In genomic region chr11:72700026-72700610, GRCh38 we compare ENCODE assay signal across 15 cellular contexts. TPM values are rescaled to one million over a fixed set of nuclear protein-coding genes. Genes with fewer than 3 reads are reported as not detected.
A peak's percentile ranks its signal among the peaks of the same experiment; 100 is the strongest.
DNase-seq lines count a peak whose midpoint lies in the region; ATAC-seq, FAIRE-seq and TF ChIP-seq lines count a peak whose summit lies in the region.
"Had no signal": no experiment of that assay in that cellular context is flagged by ENCODE, and none has a peak within 500 bp of the region (broad histone marks: within the 10 kb centered on the region; RNA-seq: fewer than 3 reads in every experiment).

No MANE protein-coding gene starts in this region.

- TF ChIP-seq CTCF in WTC11 (IDR thresholded peaks at IDR 0.05) (no peak), foreskin fibroblast (IDR thresholded peaks at IDR 0.05; ENCODE audit: low read depth, low read length) (no peak), D721Med (IDR thresholded peaks at IDR 0.05; ENCODE audit: insufficient read depth, missing control alignments) (no peak), smooth muscle cell (IDR thresholded peaks at IDR 0.05; ENCODE audit: borderline replicate concordance, insufficient read depth, poor library complexity, severe bottlenecking) (no peak)

- no peaks in the 10 kb centered on the region for H3K36me3 ChIP-seq in smooth muscle cell (ENCODE audit: low read depth)

- DNase-seq in 8988T (peak; percentile 81), GM04503 (ENCODE audit: low read depth) (peak; percentile 37), WTC11 (ENCODE audit: low spot score) (no peak), foreskin fibroblast (peak; percentile 51 to 75), D721Med (ENCODE audit: insufficient read length, low spot score) (no peak), GDM1 (lab: John Stamatoyannopoulos, UW) (no peak), smooth muscle cell (lab: John Stamatoyannopoulos, UW; ENCODE audit: unreplicated experiment) (no peak)
- DNase-seq in activated CD8-positive, alpha-beta memory T cell treated with anti-CD3 and anti-CD28 coated beads, Interleukin-2, amount 10 ng/mL, durations not matched to agents 7 days and 5 days = no peak
- DNase-seq: activated CD8-positive, alpha-beta memory T cell treated with anti-CD3 and anti-CD28 coated beads for 24 hours; NCI-H146; T-helper 1 cell; upper lobe of right lung had no signal

- H3K9ac ChIP-seq in smooth muscle cell (ENCODE audit: low read depth) = no peak overlapping the region

- H3K27me3 Mint-ChIP-seq in WTC11 (ENCODE audit: low read depth) = no peaks in the 10 kb centered on the region
- no peaks in the 10 kb centered on the region for H3K27me3 Mint-ChIP-seq in activated CD8-positive, alpha-beta memory T cell treated with anti-CD3 and anti-CD28 coated beads, Interleukin-2, amount 10 ng/mL, durations not matched to agents 7 days and 5 days

- ATAC-seq in WTC11 = no peak
- no peak for ATAC-seq in activated CD8-positive, alpha-beta memory T cell treated with anti-CD3 and anti-CD28 coated beads, Interleukin-2, amount 10 ng/mL, durations not matched to agents 7 days and 5 days
- ATAC-seq: upper lobe of right lung had no signal

- POLR2A ChIA-PET in WTC11 (lab: Charles Lee) = no interaction called here

- H2AFZ ChIP-seq in smooth muscle cell (ENCODE audit: low read depth) = no peak overlapping the region

- peaks cover 34% of the 10 kb centered on the region for H4K20me1 ChIP-seq in smooth muscle cell (ENCODE audit: low read depth)

- peaks cover 22% of the 10 kb centered on the region for H3K36me3 Mint-ChIP-seq in WTC11
- H3K36me3 Mint-ChIP-seq in activated CD8-positive, alpha-beta memory T cell treated with anti-CD3 and anti-CD28 coated beads, Interleukin-2, amount 10 ng/mL, durations not matched to agents 7 days and 5 days = peaks cover 8% of the 10 kb centered on the region

- H3K4me2 ChIP-seq in smooth muscle cell = no peak overlapping the region

- CTCF ChIA-PET in WTC11 (lab: Charles Lee) = interaction anchor here (0.6 to 1.0 kb wide), 2 partner anchors 25 to 100 kb away, joined by 3 to 4 read pairs; no protein-coding TSS in a partner anchor
- CTCF ChIA-PET in activated CD8-positive, alpha-beta memory T cell treated with anti-CD3 and anti-CD28 coated beads, Interleukin-2, amount 10 ng/mL, durations not matched to agents 7 days and 5 days (lab: Charles Lee) = interaction anchor here (1.7 kb wide), 1 partner anchor 16 kb away, joined by 8 read pairs; no protein-coding TSS in a partner anchor

- H3F3A ChIP-seq in smooth muscle cell (ENCODE audit: low read depth) = no peaks in the 10 kb centered on the region

- H3K27me3 ChIP-seq in smooth muscle cell (ENCODE audit: low read depth) = no peaks in the 10 kb centered on the region
- H3K27me3 ChIP-seq: ascending aorta, upper lobe of right lung had no signal

- H3K27ac Mint-ChIP-seq in WTC11 = peak overlapping the region; percentile 65
- H3K27ac Mint-ChIP-seq in activated CD8-positive, alpha-beta memory T cell treated with anti-CD3 and anti-CD28 coated beads, Interleukin-2, amount 10 ng/mL, durations not matched to agents 7 days and 5 days = no peak overlapping the region

- H3K4me3 Mint-ChIP-seq in WTC11 = no peak overlapping the region
- no peak overlapping the region for H3K4me3 Mint-ChIP-seq in activated CD8-positive, alpha-beta memory T cell treated with anti-CD3 and anti-CD28 coated beads, Interleukin-2, amount 10 ng/mL, durations not matched to agents 7 days and 5 days

- H3K4me1 Mint-ChIP-seq in WTC11 = peaks cover 12% of the 10 kb centered on the region
- no peaks in the 10 kb centered on the region for H3K4me1 Mint-ChIP-seq in activated CD8-positive, alpha-beta memory T cell treated with anti-CD3 and anti-CD28 coated beads, Interleukin-2, amount 10 ng/mL, durations not matched to agents 7 days and 5 days

- no peaks in the 10 kb centered on the region for H3K79me2 ChIP-seq in smooth muscle cell (ENCODE audit: low read depth)

- no peak overlapping the region for H3K27ac ChIP-seq in smooth muscle cell (ENCODE audit: low read depth)
- H3K27ac ChIP-seq: ascending aorta, upper lobe of right lung had no signal

- no peak overlapping the region for H3K4me3 ChIP-seq in foreskin fibroblast (ENCODE audit: low read depth in 1 of 2, low read length in 2 of 2)
- H3K4me3 ChIP-seq in smooth muscle cell = no peak overlapping the region
- H3K4me3 ChIP-seq: ascending aorta, skin epidermis, upper lobe of right lung had no signal

- peaks cover 18% of the 10 kb centered on the region for H3K4me1 ChIP-seq in smooth muscle cell (ENCODE audit: low read depth)

- no peaks in the 10 kb centered on the region for H3K9me3 Mint-ChIP-seq in WTC11
- no peaks in the 10 kb centered on the region for H3K9me3 Mint-ChIP-seq in activated CD8-positive, alpha-beta memory T cell treated with anti-CD3 and anti-CD28 coated beads, Interleukin-2, amount 10 ng/mL, durations not matched to agents 7 days and 5 days (ENCODE audit: low read depth)

- no peaks in the 10 kb centered on the region for H3K9me3 ChIP-seq in smooth muscle cell (replicated peaks; ENCODE audit: low read depth)
- H3K9me3 ChIP-seq: ascending aorta, upper lobe of right lung had no signal

- no peak for FAIRE-seq in D721Med (lab: Jason Lieb, UNC)
- FAIRE-seq: endometrium had no signal

- 70% methylated on average over 3 of the region's 3 CpGs for WGBS in smooth muscle cell (ENCODE audit: low lambda C conversion rate)

TF ChIP-seq in WTC11, 78 proteins besides CTCF, POLR2A, EP300 and RAD21 (continues in another document):
- TF ChIP-seq, protein P1, sequence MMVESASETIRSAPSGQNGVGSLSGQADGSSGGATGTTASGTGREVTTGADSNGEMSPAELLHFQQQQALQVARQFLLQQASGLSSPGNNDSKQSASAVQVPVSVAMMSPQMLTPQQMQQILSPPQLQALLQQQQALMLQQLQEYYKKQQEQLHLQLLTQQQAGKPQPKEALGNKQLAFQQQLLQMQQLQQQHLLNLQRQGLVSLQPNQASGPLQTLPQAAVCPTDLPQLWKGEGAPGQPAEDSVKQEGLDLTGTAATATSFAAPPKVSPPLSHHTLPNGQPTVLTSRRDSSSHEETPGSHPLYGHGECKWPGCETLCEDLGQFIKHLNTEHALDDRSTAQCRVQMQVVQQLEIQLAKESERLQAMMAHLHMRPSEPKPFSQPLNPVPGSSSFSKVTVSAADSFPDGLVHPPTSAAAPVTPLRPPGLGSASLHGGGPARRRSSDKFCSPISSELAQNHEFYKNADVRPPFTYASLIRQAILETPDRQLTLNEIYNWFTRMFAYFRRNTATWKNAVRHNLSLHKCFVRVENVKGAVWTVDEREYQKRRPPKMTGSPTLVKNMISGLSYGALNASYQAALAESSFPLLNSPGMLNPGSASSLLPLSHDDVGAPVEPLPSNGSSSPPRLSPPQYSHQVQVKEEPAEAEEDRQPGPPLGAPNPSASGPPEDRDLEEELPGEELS (CRISPR knock-in tag; IDR thresholded peaks at IDR 0.05) = no peak
- TF ChIP-seq GRHL2 (CRISPR knock-in tag; IDR thresholded peaks at IDR 0.05; ENCODE audit: insufficient replicate concordance, severe bottlenecking) (no peak), HMGXB4 (CRISPR knock-in tag; IDR thresholded peaks at IDR 0.05) (no peak), RORB (CRISPR knock-in tag; IDR thresholded peaks at IDR 0.05) (no peak), ZNF423 (CRISPR knock-in tag; IDR thresholded peaks at IDR 0.05) (no peak), GTF2I (CRISPR knock-in tag; conservative IDR thresholded peaks at IDR 0.05) (no peak), SMAD4 (CRISPR knock-in tag; IDR thresholded peaks at IDR 0.05) (no peak), ATF2 (CRISPR knock-in tag; IDR thresholded peaks at IDR 0.05; ENCODE audit: borderline replicate concordance, low read depth) (no peak), JAZF1 (CRISPR knock-in tag; IDR thresholded peaks at IDR 0.05) (no peak)
- TF ChIP-seq, protein P2, sequence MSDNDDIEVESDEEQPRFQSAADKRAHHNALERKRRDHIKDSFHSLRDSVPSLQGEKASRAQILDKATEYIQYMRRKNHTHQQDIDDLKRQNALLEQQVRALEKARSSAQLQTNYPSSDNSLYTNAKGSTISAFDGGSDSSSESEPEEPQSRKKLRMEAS (CRISPR knock-in tag; IDR thresholded peaks at IDR 0.05) = no peak

RNA-seq across cellular contexts. Expression of gene PDE2A, which starts 25.9 kb away (rescaled TPM):
- total RNA-seq in WTC11 (2021) (3.7 to 5.0 TPM (median 4.9 TPM) in 3 replicates), smooth muscle cell (not detected in 2 replicates)
- under 1 TPM; 0.67 to 0.75 TPM for total RNA-seq in activated CD8-positive, alpha-beta memory T cell treated with anti-CD3 and anti-CD28 coated beads, Interleukin-2, amount 10 ng/mL, durations not matched to agents 7 days and 5 days
- 1.0 TPM in 2 replicates for polyA plus RNA-seq in smooth muscle cell

RNA-seq across cellular contexts. Expression of gene ARAP1, which starts 52.1 kb away (rescaled TPM):
- 76.4 to 98.8 TPM (median 78.3 TPM) in 3 replicates for total RNA-seq in WTC11 (2021)
- 100 to 1,000 TPM in 1 of 2 experiments, 10 to 100 TPM in 1; 96.5 to 104 TPM for total RNA-seq in activated CD8-positive, alpha-beta memory T cell treated with anti-CD3 and anti-CD28 coated beads, Interleukin-2, amount 10 ng/mL, durations not matched to agents 7 days and 5 days
- total RNA-seq in smooth muscle cell = 45.2 and 65.3 TPM in 2 replicates
- polyA plus RNA-seq in smooth muscle cell = 45.6 and 54.2 TPM in 2 replicates

Comparison
In these comparisons a context has a peak if more than half of its experiments do, and no peak if none do; other contexts are left out.
1. DNase-seq: peak in 8988T (single experiment), GM04503 (single experiment) and foreskin fibroblast (2 of 2); none in WTC11 (single experiment), D721Med (single experiment), activated CD8-positive, alpha-beta memory T cell treated with anti-CD3 and anti-CD28 coated beads, Interleukin-2, amount 10 ng/mL, durations not matched to agents 7 days and 5 days (single experiment), GDM1 (single experiment) and smooth muscle cell (single experiment).